10 cellular contexts compared by ENCODE assay signal in the genomic region with DNA sequence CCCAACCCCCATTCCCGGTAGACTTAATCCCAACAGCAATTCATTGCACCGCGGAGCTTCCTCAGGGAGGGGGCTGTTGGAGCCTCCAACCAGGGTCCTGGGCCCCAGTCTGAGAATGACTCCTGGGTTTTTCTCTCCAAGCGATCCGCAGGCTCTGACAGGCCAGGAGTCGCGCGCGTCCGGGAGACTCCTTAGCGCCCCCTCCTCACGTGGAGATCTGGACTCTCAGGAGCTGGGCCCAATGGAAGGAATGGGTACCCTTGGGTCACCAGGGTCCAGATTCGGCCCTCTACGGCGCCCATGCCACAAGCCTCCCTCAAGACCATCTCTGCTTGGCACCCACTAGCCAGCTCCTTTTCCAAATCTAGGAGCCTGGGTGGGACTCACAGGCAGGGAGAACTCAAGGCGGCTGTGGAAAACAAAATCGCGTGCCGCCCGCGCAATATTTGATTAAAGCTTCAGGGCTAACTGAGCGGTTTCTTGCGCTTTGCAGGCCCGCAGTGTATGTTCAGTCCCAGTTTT. TPM values are rescaled to one million over a fixed set of nuclear protein-coding genes. Genes with fewer than 3 reads are reported as not detected.
DNase-seq lines count a peak whose midpoint lies in the region; ATAC-seq and TF ChIP-seq lines count a peak whose summit lies in the region.
"Had no signal": no experiment of that assay in that cellular context is flagged by ENCODE, and none has a peak within 500 bp of the region (broad histone marks: within the 10 kb centered on the region; RNA-seq: fewer than 3 reads in every experiment).

No MANE protein-coding gene starts in this region.

- H3K36me3 Mint-ChIP-seq in HFFc6 (ENCODE audit: low read depth), result peaks cover 27% of the 10 kb centered on the region; the same call in 1 of the 2 replicates

- peak overlapping the region; percentile 96; the same call in 1 of the 2 replicates for H3K27ac Mint-ChIP-seq in HFFc6
- H3K27ac Mint-ChIP-seq: natural killer cell treated with Interleukin-12 subunit alpha and Interleukin-12 subunit beta and Interleukin-15 and Interleukin-18, amount 100 ng/mL, for 72 hours had no signal

- DNase-seq in HFFc6 (no peak), astrocyte of the spinal cord (ENCODE audit: low read depth, low spot score) (no peak), left lobe of liver (ENCODE audit: low spot score) (no peak), SW 1271 (lab: John Stamatoyannopoulos, UW) (no peak), HEK293T (ENCODE audit: extremely low spot score) (no peak)

- H3K9me3 ChIP-seq in iPS-18c (ENCODE audit: control insufficient read depth, insufficient read depth, low read length) (no peaks in the 10 kb centered on the region), skeletal muscle tissue (ENCODE audit: control insufficient read depth in 3 of 3, low read length in 3 of 3) (peaks cover 0 to 10% (median 3%) of the 10 kb centered on the region in 3 donors)

- peaks cover 18% of the 10 kb centered on the region for H3K27me3 Mint-ChIP-seq in HFFc6 (ENCODE audit: insufficient read depth)

- H3K4me3 Mint-ChIP-seq in HFFc6, result peak overlapping the region; percentile 90
- H3K4me3 Mint-ChIP-seq: natural killer cell treated with Interleukin-12 subunit alpha and Interleukin-12 subunit beta and Interleukin-15 and Interleukin-18, amount 100 ng/mL, for 72 hours had no signal

- peaks cover 12% of the 10 kb centered on the region for H3K9me3 Mint-ChIP-seq in HFFc6
- H3K9me3 Mint-ChIP-seq: natural killer cell treated with Interleukin-12 subunit alpha and Interleukin-12 subunit beta and Interleukin-15 and Interleukin-18, amount 100 ng/mL, for 72 hours had no signal

- H3K4me1 Mint-ChIP-seq in HFFc6 (ENCODE audit: low read depth), result peaks cover 20% of the 10 kb centered on the region

- peak overlapping the region in 1 of 3 donors; percentile 64 for H3K9ac ChIP-seq in skeletal muscle tissue (ENCODE audit: low read depth in 1 of 3, low read length in 3 of 3)

- peaks cover 52 to 73% (median 53%) of the 10 kb centered on the region in 3 donors for H3K27me3 ChIP-seq in skeletal muscle tissue (ENCODE audit: control insufficient read depth in 3 of 3, insufficient read depth in 3 of 3, low read length in 3 of 3)

- POLR2A ChIA-PET in HEK293T (lab: Yijun Ruan, JAX), result interaction anchor here (1.0 kb wide), 1 partner anchor 8 kb away, joined by 4 read pairs; no protein-coding TSS in a partner anchor

- ATAC-seq in left lobe of liver (no peak), GM18873 (IDR thresholded peaks at IDR 0.05; ENCODE audit: low FRiP score, unreplicated experiment) (no peak)
- ATAC-seq: activated CD4-positive, CD25-positive, alpha-beta regulatory T cell treated with anti-CD3 and anti-CD28 coated beads, Interleukin-2, amount 50 U/mL, for 24 hours; natural killer cell treated with Interleukin-12 subunit alpha and Interleukin-12 subunit beta and Interleukin-15 and Interleukin-18, amount 100 ng/mL, for 72 hours had no signal

- peak overlapping the region; percentile 61 for H3K27ac ChIP-seq in skeletal muscle tissue (ENCODE audit: low read depth, low read length)

- in situ Hi-C loops in astrocyte of the spinal cord (cut with HindIII; ENCODE audit: low sequenced_read_pairs), result no loop called here

- H3K4me3 ChIP-seq in astrocyte of the spinal cord (ENCODE audit: low read depth, low read length), result peak overlapping the region; percentile 39
- H3K4me3 ChIP-seq in iPS-18c (ENCODE audit: insufficient read depth, low read depth, low read length), result peak overlapping the region; percentile 51; the same call in 1 of the 2 replicates
- H3K4me3 ChIP-seq in skeletal muscle tissue (ENCODE audit: low read length in 3 of 3), result peak overlapping the region; percentile 61 to 75 (median 73)

- CTCF ChIA-PET in HEK293T (lab: Yijun Ruan, JAX), result interaction anchor here (0.8 to 1.1 kb wide), 2 partner anchors 17 to 467 kb away, joined by 3 read pairs; no protein-coding TSS in a partner anchor

- no peak for TF ChIP-seq CTCF in HFFc6 (IDR thresholded peaks at IDR 0.05)
- TF ChIP-seq CTCF in astrocyte of the spinal cord (IDR thresholded peaks at IDR 0.05; ENCODE audit: low read depth, low read length), result no peak

- no peaks in the 10 kb centered on the region for H3K36me3 ChIP-seq in skeletal muscle tissue (ENCODE audit: control insufficient read depth in 3 of 3, insufficient read depth in 3 of 3, low read length in 3 of 3)

- peaks cover 11 to 18% (median 13%) of the 10 kb centered on the region in 3 donors for H3K4me1 ChIP-seq in skeletal muscle tissue (ENCODE audit: control insufficient read depth in 3 of 3, insufficient read depth in 3 of 3, low read length in 3 of 3)

TF ChIP-seq in HEK293T, 16 proteins besides CTCF, POLR2A, EP300 and RAD21:
- TF ChIP-seq SUZ12 (IDR thresholded peaks at IDR 0.05) (no peak), TARDBP (IDR thresholded peaks at IDR 0.05) (no peak), FOXA1 (IDR thresholded peaks at IDR 0.05) (no peak), ELF4 (IDR thresholded peaks at IDR 0.05) (no peak), BHLHE40 (IDR thresholded peaks at IDR 0.05; ENCODE audit: borderline replicate concordance) (no peak), CTBP1 (IDR thresholded peaks at IDR 0.05; ENCODE audit: borderline replicate concordance) (no peak), FOXM1 (IDR thresholded peaks at IDR 0.05; ENCODE audit: borderline replicate concordance) (no peak), FOXK2 (IDR thresholded peaks at IDR 0.05) (no peak), NFRKB (IDR thresholded peaks at IDR 0.05) (no peak)

RNA-seq across cellular contexts. Expression of a gene that starts 7.1 kb away (rescaled TPM):
- total RNA-seq in HFFc6 (2021; fragmentation: NEBNext Ultra II Directional; extraction: Animal tissue kit (Norgen Biotek cat#: 25700)), result 1 to 10 TPM in 2 of 6 experiments, under 1 TPM in 4; 0.35 to 3.7 (median 0.51) TPM
- total RNA-seq in skeletal muscle tissue (1.0 TPM), left lobe of liver (8.9 TPM)
- total RNA-seq: natural killer cell treated with Interleukin-12 subunit alpha and Interleukin-12 subunit beta and Interleukin-15 and Interleukin-18, amount 100 ng/mL, for 72 hours had no signal
